In the genomic region with DNA sequence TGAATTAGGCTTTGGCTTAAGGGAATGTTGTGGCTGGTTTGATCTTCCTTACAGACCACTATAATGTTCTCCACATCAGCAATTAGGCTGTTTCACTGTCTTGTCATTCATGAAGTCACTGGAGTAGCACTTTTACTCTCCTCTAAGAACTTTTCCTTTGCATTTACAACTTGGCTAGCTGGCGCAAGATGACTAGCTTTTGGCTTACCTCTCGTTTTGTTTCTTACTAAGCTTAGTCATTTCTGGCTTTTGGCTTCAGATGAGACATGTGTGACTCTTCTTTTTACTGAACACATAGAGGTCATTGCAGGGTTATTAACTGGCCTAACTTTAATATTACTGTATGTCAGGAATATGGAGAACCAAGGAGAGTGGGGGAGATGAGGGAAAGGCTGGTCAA, we compare ENCODE assay signal across 18 cellular contexts.
DNase-seq lines count a peak whose midpoint lies in the region; ATAC-seq and TF ChIP-seq lines count a peak whose summit lies in the region.
"Had no signal": no experiment of that assay in that cellular context is flagged by ENCODE, and none has a peak within 500 bp of the region (broad histone marks: within the 10 kb centered on the region; RNA-seq: fewer than 3 reads in every experiment).

No MANE protein-coding gene starts in this region.

- no peaks in the 10 kb centered on the region for H3K27me3 ChIP-seq in fibroblast of lung (ENCODE audit: control insufficient read depth, insufficient read depth, low read length)
- H3K27me3 ChIP-seq: Peyer's patch, upper lobe of left lung had no signal

- H2AFZ ChIP-seq in fibroblast of lung (ENCODE audit: low read length) = no peak overlapping the region

- H3K9ac ChIP-seq in fibroblast of lung (ENCODE audit: insufficient read depth, low read length) = no peak overlapping the region

- no peaks in the 10 kb centered on the region for H3K79me2 ChIP-seq in fibroblast of lung (ENCODE audit: control insufficient read depth, insufficient read depth, low read length)

- no peak overlapping the region for H3K4me2 ChIP-seq in fibroblast of lung (ENCODE audit: extremely low read depth, insufficient read depth, low read length)

- ATAC-seq in GM18520 (IDR thresholded peaks at IDR 0.05; ENCODE audit: unreplicated experiment) (peak; percentile 92), HG02610 (IDR thresholded peaks at IDR 0.05; ENCODE audit: unreplicated experiment) (peak; percentile 92), HG03558 (IDR thresholded peaks at IDR 0.05; ENCODE audit: extremely low read depth, unreplicated experiment) (peak; percentile 69), HG03354 (IDR thresholded peaks at IDR 0.05; ENCODE audit: poor library complexity, severe bottlenecking, unreplicated experiment) (no peak)
- ATAC-seq: left cardiac atrium had no signal

- TF ChIP-seq CTCF in fibroblast of lung (conservative IDR thresholded peaks at IDR 0.05 in 1 of 2, IDR thresholded peaks at IDR 0.05 in 1 of 2; ENCODE audit: low read depth in 1 of 2, low read length in 2 of 2) = no peak

- no peaks in the 10 kb centered on the region for H4K20me1 ChIP-seq in fibroblast of lung (ENCODE audit: control insufficient read depth, extremely low read depth, insufficient read depth, low read length)

- H3K27ac ChIP-seq in fibroblast of lung (ENCODE audit: insufficient read depth, low read length) = no peak overlapping the region
- H3K27ac ChIP-seq: Peyer's patch, upper lobe of left lung had no signal

- H3K4me3 ChIP-seq in fibroblast of lung (replicated peaks in 1 of 4; ENCODE audit: control extremely low read depth in 1 of 4, insufficient read depth in 1 of 4, low read depth in 3 of 4, low read length in 4 of 4) = no peak overlapping the region
- H3K4me3 ChIP-seq: Peyer's patch, upper lobe of left lung had no signal

- H3K4me1 ChIP-seq in fibroblast of lung (ENCODE audit: control insufficient read depth, extremely low read depth, insufficient read depth, low read length) = no peaks in the 10 kb centered on the region
- H3K4me1 ChIP-seq: Peyer's patch, upper lobe of left lung had no signal

- no peaks in the 10 kb centered on the region for H3K9me3 ChIP-seq in fibroblast of lung (ENCODE audit: control insufficient read depth, insufficient read depth, low read depth, low read length)
- H3K9me3 ChIP-seq: Peyer's patch, upper lobe of left lung had no signal

- DNase-seq in fibroblast of lung (ENCODE audit: low read depth in 2 of 2) (peak; percentile 15 to 44), mucosa of gallbladder (ENCODE audit: low spot score) (no peak), HUDEP-2 (lab: John Stamatoyannopoulos, UW; ENCODE audit: unreplicated experiment in 76 of 76) (no peak), NCI-H1436 (lab: John Stamatoyannopoulos, UW) (no peak)
- DNase-seq: activated CD8-positive, alpha-beta memory T cell treated with anti-CD3 and anti-CD28 coated beads for 24 hours; activated gamma-delta T cell; dermis blood vessel endothelial cell; left cardiac atrium; NCI-H187; NCI-H526 treated with DMSO at 0.1 percent for 48 hours; nucleus accumbens; Peyer's patch; stimulated activated CD4-positive, alpha-beta T cell treated with anti-CD3 and anti-CD28 coated beads, Interleukin-4, amount 100 ng/mL, for 4 hours; upper lobe of left lung had no signal

- no peaks in the 10 kb centered on the region for H3K36me3 ChIP-seq in fibroblast of lung (ENCODE audit: control insufficient read depth, insufficient read depth, low read length)
- H3K36me3 ChIP-seq: Peyer's patch, upper lobe of left lung had no signal

Comparison
In these comparisons a context has a peak if more than half of its experiments do, and no peak if none do; other contexts are left out.
1. DNase-seq: peak in fibroblast of lung (2 of 2); none in mucosa of gallbladder (single experiment), HUDEP-2 (0 of 76) and NCI-H1436 (single experiment).